ENCODE assay signal across 8 cellular contexts in genomic region chr14:106845286-106846087, GRCh38.
A peak's percentile ranks its signal among the peaks of the same experiment; 100 is the strongest.
DNase-seq lines count a peak whose midpoint lies in the region; ATAC-seq and TF ChIP-seq lines count a peak whose summit lies in the region.

No MANE protein-coding gene starts in this region.

- peak overlapping the region; percentile 93 for H3K4me2 ChIP-seq in OCI-LY3 (ENCODE audit: low read length)

- peak overlapping the region; percentile 97 for H3K9ac ChIP-seq in OCI-LY3 (ENCODE audit: low read length)

- DNase-seq in activated naive CD8-positive, alpha-beta T cell treated with anti-CD3 and anti-CD28 coated beads, Interleukin-2, amount 50 U/mL, for 16 hours (ENCODE audit: low read depth, low spot score): peak; percentile 18
- no peak for DNase-seq in natural killer cell treated with Interleukin-12 subunit alpha and Interleukin-12 subunit beta and Interleukin-15 and Interleukin-18, amount 100 ng/mL, for 72 hours (ENCODE audit: low spot score)
- DNase-seq in NCI-H446 (lab: John Stamatoyannopoulos, UW) (no peak), omental fat pad (ENCODE audit: low spot score) (no peak), dedifferentiated amniotic fluid mesenchymal stem cell (ENCODE audit: extremely low spot score) (no peak)

- H3K79me2 ChIP-seq in OCI-LY3 (ENCODE audit: low read length): peaks cover 60% of the 10 kb centered on the region

- H3K27me3 ChIP-seq in OCI-LY3 (ENCODE audit: low read depth, low read length): no peaks in the 10 kb centered on the region

- peaks cover 12% of the 10 kb centered on the region; the same call in 1 of the 2 replicates for H4K20me1 ChIP-seq in OCI-LY3 (ENCODE audit: insufficient read depth, low read length)

- H3K36me3 ChIP-seq in OCI-LY3 (replicated peaks; ENCODE audit: low read depth, low read length): peaks cover 2% of the 10 kb centered on the region

- H3K4me3 Mint-ChIP-seq in natural killer cell treated with Interleukin-12 subunit alpha and Interleukin-12 subunit beta and Interleukin-15 and Interleukin-18, amount 100 ng/mL, for 72 hours: peak overlapping the region; percentile 97

- peak overlapping the region; percentile 24 to 95 for H3K27ac Mint-ChIP-seq in natural killer cell treated with Interleukin-12 subunit alpha and Interleukin-12 subunit beta and Interleukin-15 and Interleukin-18, amount 100 ng/mL, for 72 hours

- no peaks in the 10 kb centered on the region for H3K36me3 Mint-ChIP-seq in natural killer cell treated with Interleukin-12 subunit alpha and Interleukin-12 subunit beta and Interleukin-15 and Interleukin-18, amount 100 ng/mL, for 72 hours

- peaks cover 52% of the 10 kb centered on the region for H3K4me1 ChIP-seq in OCI-LY3 (ENCODE audit: low read length)

- no peaks in the 10 kb centered on the region for H3K9me3 Mint-ChIP-seq in natural killer cell treated with Interleukin-12 subunit alpha and Interleukin-12 subunit beta and Interleukin-15 and Interleukin-18, amount 100 ng/mL, for 72 hours

- peak overlapping the region; percentile 91 for H3K27ac ChIP-seq in OCI-LY3 (ENCODE audit: low read length)

- ATAC-seq in GM18511 (IDR thresholded peaks at IDR 0.05; ENCODE audit: unreplicated experiment) (peak; percentile 54), HG03045 (IDR thresholded peaks at IDR 0.05; ENCODE audit: unreplicated experiment) (peak; percentile 29), omental fat pad (ENCODE audit: low FRiP score) (no peak)
- peak; percentile 4 to 51 for ATAC-seq in natural killer cell treated with Interleukin-12 subunit alpha and Interleukin-12 subunit beta and Interleukin-15 and Interleukin-18, amount 100 ng/mL, for 72 hours

- no peaks in the 10 kb centered on the region for H3K9me3 ChIP-seq in OCI-LY3 (ENCODE audit: insufficient read depth, low read length)

- H3K4me1 Mint-ChIP-seq in natural killer cell treated with Interleukin-12 subunit alpha and Interleukin-12 subunit beta and Interleukin-15 and Interleukin-18, amount 100 ng/mL, for 72 hours (ENCODE audit: low read depth in 2 of 2): peaks cover 42 to 50% of the 10 kb centered on the region in 2 donors

- no peaks in the 10 kb centered on the region for H3K27me3 Mint-ChIP-seq in natural killer cell treated with Interleukin-12 subunit alpha and Interleukin-12 subunit beta and Interleukin-15 and Interleukin-18, amount 100 ng/mL, for 72 hours

- TF ChIP-seq CTCF in OCI-LY3 (IDR thresholded peaks at IDR 0.05; ENCODE audit: low read depth, low read length) (no peak), omental fat pad (IDR thresholded peaks at IDR 0.05) (no peak)

- H3K4me3 ChIP-seq in OCI-LY3 (ENCODE audit: low read length): peak overlapping the region; percentile 85

- H2AFZ ChIP-seq in OCI-LY3 (ENCODE audit: low read depth, low read length): no peak overlapping the region
